In the genomic region with DNA sequence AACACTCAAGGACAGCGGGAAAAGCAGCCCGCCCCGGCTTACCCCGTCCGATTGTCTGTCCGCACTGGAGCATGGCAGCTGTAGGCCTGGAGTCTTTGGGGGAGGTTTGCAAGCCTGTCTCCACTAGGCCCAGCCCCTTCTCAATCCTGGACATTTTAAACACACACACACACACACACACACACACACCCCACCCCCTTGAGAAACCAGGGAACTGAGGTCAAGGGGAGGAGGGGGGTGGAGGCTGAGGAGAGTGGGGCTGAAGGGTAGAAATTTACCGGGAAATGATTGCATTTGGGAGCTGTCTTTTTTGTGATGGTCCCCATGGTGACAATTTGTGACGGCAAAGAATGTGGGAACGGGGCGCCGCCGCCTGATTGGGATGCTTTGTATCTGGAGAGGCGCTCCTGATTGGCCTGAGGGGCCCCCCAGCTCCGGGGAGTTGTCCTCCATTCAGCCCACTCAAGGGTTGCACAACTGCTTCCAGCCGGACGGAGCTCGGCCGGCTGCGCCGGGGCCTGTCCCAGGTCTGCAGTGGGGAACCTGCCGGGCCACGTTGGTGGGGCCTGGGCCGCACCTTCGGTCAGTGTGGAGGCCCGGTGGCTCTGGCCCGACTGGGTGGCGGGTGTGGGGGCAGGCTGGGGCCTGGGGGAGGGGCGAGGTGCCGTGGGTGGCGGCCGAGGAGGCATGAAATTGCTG, we compare ENCODE assay signal across 24 cellular contexts. TPM values are rescaled to one million over a fixed set of nuclear protein-coding genes. Genes with fewer than 3 reads are reported as not detected.
DNase-seq lines count a peak whose midpoint lies in the region; ATAC-seq and TF ChIP-seq lines count a peak whose summit lies in the region.
"Had no signal": no experiment of that assay in that cellular context is flagged by ENCODE, and none has a peak within 500 bp of the region (broad histone marks: within the 10 kb centered on the region; RNA-seq: fewer than 3 reads in every experiment).

Gene FAM181A (plus strand): TSS at position 472 of the 699 bp plus-strand sequence. CDS start 942 bp downstream, outside the sequence.

- H3K4ac ChIP-seq in IMR-90 (ENCODE audit: low read depth, low read length), result no peak within 1 kb of the TSS

- POLR2A ChIA-PET in IMR-90 (lab: Charles Lee; ENCODE audit: unreplicated experiment), result no interaction called here

- H3K18ac ChIP-seq in IMR-90 (ENCODE audit: low read depth, low read length), result no peak within 1 kb of the TSS

- H3K9ac ChIP-seq in IMR-90 (ENCODE audit: low read depth, low read length) (no peak within 1 kb of the TSS), mammary epithelial cell (ENCODE audit: insufficient read depth, low read length) (no peak within 1 kb of the TSS)

- H4K5ac ChIP-seq in IMR-90 (ENCODE audit: low read depth, low read length), result no peak within 1 kb of the TSS

- H3K4me2 ChIP-seq in IMR-90 (ENCODE audit: low read depth, low read length) (no peak within 1 kb of the TSS), mammary epithelial cell (ENCODE audit: insufficient read depth, low read depth, low read length) (peak within 1 kb of the TSS; percentile 26)

- H4K91ac ChIP-seq in IMR-90 (ENCODE audit: insufficient read depth, low read depth, low read length), result no peak within 1 kb of the TSS

- no peak for TF ChIP-seq EP300 in transverse colon (IDR thresholded peaks at IDR 0.05; ENCODE audit: low read depth)

- no peaks in the 10 kb centered on the region for H3K9me1 ChIP-seq in IMR-90 (ENCODE audit: insufficient read depth, low read length)

- CTCF ChIA-PET in IMR-90 (lab: Yijun Ruan, JAX), result no interaction called here
- CTCF ChIA-PET in mammary epithelial cell (lab: Charles Lee; ENCODE audit: low non-redundant PET), result no interaction called here

- no peak within 1 kb of the TSS for H4K8ac ChIP-seq in IMR-90 (ENCODE audit: low read depth in 2 of 2, low read length in 2 of 2)

- H3K14ac ChIP-seq in IMR-90 (replicated peaks; ENCODE audit: low read depth, low read length), result no peak within 1 kb of the TSS

- no peak within 1 kb of the TSS for H2AK9ac ChIP-seq in IMR-90 (replicated peaks; ENCODE audit: low read depth, low read length, poor library complexity)

- H3K27ac ChIP-seq in IMR-90 (ENCODE audit: insufficient read depth, low read length) (no peak within 1 kb of the TSS), mammary epithelial cell (ENCODE audit: insufficient read depth, low read depth, low read length) (no peak within 1 kb of the TSS), layer of hippocampus (ENCODE audit: low read depth, low read length) (peak within 1 kb of the TSS; percentile 67), transverse colon (no peak within 1 kb of the TSS)
- H3K27ac ChIP-seq: esophagus squamous epithelium, heart right ventricle had no signal

- no peaks in the 10 kb centered on the region for H3K36me3 ChIP-seq in IMR-90 (ENCODE audit: control insufficient read depth, insufficient read depth, low read length)
- no peaks in the 10 kb centered on the region for H3K36me3 ChIP-seq in mammary epithelial cell (ENCODE audit: insufficient read depth, low read length)
- H3K36me3 ChIP-seq in transverse colon, result no peaks in the 10 kb centered on the region
- H3K36me3 ChIP-seq: esophagus squamous epithelium had no signal

- no peaks in the 10 kb centered on the region for H3K79me1 ChIP-seq in IMR-90 (ENCODE audit: low read depth in 1 of 2, low read length in 2 of 2)

- H2BK5ac ChIP-seq in IMR-90 (ENCODE audit: low read depth, low read length, poor library complexity, severe bottlenecking), result no peak within 1 kb of the TSS

- H2BK15ac ChIP-seq in IMR-90 (ENCODE audit: low read depth, low read length), result no peak within 1 kb of the TSS

- H2BK20ac ChIP-seq in IMR-90 (ENCODE audit: low read depth, low read length), result no peak within 1 kb of the TSS

- H3K27me3 ChIP-seq in IMR-90 (ENCODE audit: control insufficient read depth, insufficient read depth, low read length) (peaks cover 20% of the 10 kb centered on the region), mammary epithelial cell (ENCODE audit: insufficient read depth, low read length) (no peaks in the 10 kb centered on the region), layer of hippocampus (ENCODE audit: control insufficient read depth, insufficient read depth, low read length) (no peaks in the 10 kb centered on the region), transverse colon (no peaks in the 10 kb centered on the region)
- H3K27me3 ChIP-seq: esophagus squamous epithelium, heart right ventricle had no signal

- no peak within 1 kb of the TSS for H3K56ac ChIP-seq in IMR-90 (ENCODE audit: extremely low read depth, insufficient read depth, low read length)

- intact Hi-C loops in IMR-90 (cut with micrococcal nuclease), result no loop called here
- intact Hi-C loops in mammary epithelial cell (cut with micrococcal nuclease), result no loop called here
- intact Hi-C loops in transverse colon (cut with DNase I; ENCODE audit: low total_unique reads), result no loop called here

- H2AFZ ChIP-seq in IMR-90 (replicated peaks; ENCODE audit: low read length, poor library complexity), result no peak within 1 kb of the TSS
- peak within 1 kb of the TSS; percentile 55 for H2AFZ ChIP-seq in mammary epithelial cell (ENCODE audit: low read depth, low read length)

- BruUV-seq in IMR-90 (replicated peaks; lab: Mats Ljungman, UMichigan) (no TSS peak), mammary epithelial cell (replicated peaks; lab: Mats Ljungman, UMichigan) (no TSS peak)

- no CpG with 5 or more reads among the region's 31 CpGs for WGBS in IMR-90 (ENCODE audit: extremely low coverage in 2 of 2, insufficient read length in 1 of 2), 2 experiments
- WGBS in mammary epithelial cell (ENCODE audit: low coverage, missing lambda C conversion rate), result 29% methylated on average over 9 of the region's 31 CpGs
- 75 to 76% methylated on average over 4 to 29 of the region's 31 CpGs for WGBS in transverse colon (ENCODE audit: low coverage in 1 of 2), 2 donors

- H3K4me3 ChIP-seq in IMR-90 (ENCODE audit: insufficient read depth, low read depth, low read length) (no peak within 1 kb of the TSS), mammary epithelial cell (replicated peaks in 1 of 3; ENCODE audit: insufficient read depth in 1 of 3, low read depth in 2 of 3, low read length in 3 of 3) (no peak within 1 kb of the TSS), transverse colon (no peak within 1 kb of the TSS)
- H3K4me3 ChIP-seq: esophagus squamous epithelium, GM12878, heart right ventricle had no signal

- H3K4me1 ChIP-seq in IMR-90 (ENCODE audit: control insufficient read depth, insufficient read depth, low read length) (no peaks in the 10 kb centered on the region), mammary epithelial cell (ENCODE audit: insufficient read depth, low read length) (no peaks in the 10 kb centered on the region), transverse colon (no peaks in the 10 kb centered on the region)
- H3K4me1 ChIP-seq: Caco-2, heart right ventricle had no signal

- no peak for DNase-seq in IMR-90
- DNase-seq in mammary epithelial cell, result no peak
- peak; percentile 3 for DNase-seq in pons (ENCODE audit: low spot score)
- no peak for DNase-seq in NCI-H2081 treated with DMSO at 0.1 percent for 48 hours (lab: John Stamatoyannopoulos, UW)
- no peak for DNase-seq in SHP77 (lab: John Stamatoyannopoulos, UW)
- DNase-seq in transverse colon, result no peak
- DNase-seq: activated CD8-positive, alpha-beta memory T cell treated with anti-CD3 and anti-CD28 coated beads, Interleukin-2, amount 10 ng/mL, durations not matched to agents 7 days and 5 days; activated effector memory CD4-positive, alpha-beta T cell treated with anti-CD3 and anti-CD28 coated beads, Interleukin-2, amount 50 U/mL, for 16 hours; amniotic stem cell; Caco-2; cortex of kidney; esophagus squamous epithelium; H9; heart right ventricle; Karpas-422; kidney glomerular epithelial cell; NCI-H1417 treated with DMSO at 0.1 percent for 48 hours; NCI-H226 had no signal

- TF ChIP-seq RAD21 in IMR-90 (IDR thresholded peaks at IDR 0.05; ENCODE audit: low read length), result no peak

- in situ Hi-C loops in IMR-90 (cut with MboI; ENCODE audit: low sequenced_read_pairs), result no loop called here
- in situ Hi-C loops in mammary epithelial cell (cut with MboI; ENCODE audit: low sequenced_read_pairs in 2 of 2), result no loop called here
- in situ Hi-C loops in transverse colon (cut with MboI; ENCODE audit: low pct_ligation_motif_present in 1 of 4, low pct_unique_long_range_greater_than_20kb in 1 of 4, low sequenced_read_pairs in 3 of 4), result no loop called here

- TF ChIP-seq CTCF in IMR-90 (conservative IDR thresholded peaks at IDR 0.05; ENCODE audit: low read depth, low read length) (no peak), mammary epithelial cell (conservative IDR thresholded peaks at IDR 0.05 in 1 of 2, IDR thresholded peaks at IDR 0.05 in 1 of 2; ENCODE audit: extremely low read depth in 1 of 2, insufficient read depth in 1 of 2, low read depth in 1 of 2, low read length in 2 of 2) (no peak), transverse colon (IDR thresholded peaks at IDR 0.05) (no peak)

- TF ChIP-seq POLR2A in IMR-90 (IDR thresholded peaks at IDR 0.05; ENCODE audit: low read depth, low read length) (no peak), transverse colon (IDR thresholded peaks at IDR 0.05) (no peak)

- no peak within 1 kb of the TSS for H2BK120ac ChIP-seq in IMR-90 (ENCODE audit: low read depth, low read length)

- H3K79me2 ChIP-seq in mammary epithelial cell (ENCODE audit: insufficient read depth, low read length), result no peaks in the 10 kb centered on the region

- ATAC-seq in IMR-90 (ENCODE audit: low read depth) (peak; percentile 14; the same call in 1 of the 2 replicates), HG03342 (IDR thresholded peaks at IDR 0.05; ENCODE audit: unreplicated experiment) (no peak)
- ATAC-seq: activated CD8-positive, alpha-beta memory T cell treated with anti-CD3 and anti-CD28 coated beads, Interleukin-2, amount 10 ng/mL, durations not matched to agents 7 days and 5 days; GM12878 had no signal

- H3K9me3 ChIP-seq in IMR-90 (ENCODE audit: control insufficient read depth, insufficient read depth, low read length) (no peaks in the 10 kb centered on the region), mammary epithelial cell (replicated peaks; ENCODE audit: insufficient read depth, low read length) (no peaks in the 10 kb centered on the region), transverse colon (no peaks in the 10 kb centered on the region)
- H3K9me3 ChIP-seq: Caco-2, esophagus squamous epithelium, heart right ventricle had no signal

- dilution Hi-C loops in IMR-90 (cut with HindIII; ENCODE audit: low sequenced_read_pairs, unreplicated experiment), result no loop called here
- dilution Hi-C loops in mammary epithelial cell (cut with HindIII; ENCODE audit: low sequenced_read_pairs), result no loop called here

- no peak within 1 kb of the TSS for H3K23ac ChIP-seq in IMR-90 (ENCODE audit: low read depth, low read length)

- H4K20me1 ChIP-seq in IMR-90 (ENCODE audit: insufficient read depth, low read length) (no peaks in the 10 kb centered on the region), mammary epithelial cell (ENCODE audit: insufficient read depth, low read length) (no peaks in the 10 kb centered on the region)

- no peak within 1 kb of the TSS for H2AK5ac ChIP-seq in IMR-90 (ENCODE audit: low read depth, low read length)

RNA-seq across cellular contexts. Expression of gene FAM181A, which starts in this region (rescaled TPM):
- total RNA-seq in IMR-90 (2012; rRNA removed), result not detected in 2 replicates
- not detected in 2 replicates for polyA plus RNA-seq in IMR-90 (2012; rRNA removed)
- not detected in 2 replicates for polyA plus RNA-seq in IMR-90 (2012; cell fraction: cytosol; rRNA removed)
- polyA plus RNA-seq in IMR-90 (2012; cell fraction: nucleus; rRNA removed; ENCODE audit: low replicate concordance), result not detected in 2 replicates
- under 1 TPM in 1 of 2 donors, not detected in 1; 0.17 TPM for total RNA-seq in mammary epithelial cell
- 0.18 TPM for polyA plus RNA-seq in mammary epithelial cell
- polyA minus RNA-seq in mammary epithelial cell, result not detected
- total RNA-seq in transverse colon, result not detected
- total RNA-seq: activated CD8-positive, alpha-beta memory T cell treated with anti-CD3 and anti-CD28 coated beads, Interleukin-2, amount 10 ng/mL, durations not matched to agents 7 days and 5 days; Caco-2; esophagus squamous epithelium; G401; GM12878; H9; heart right ventricle; myocyte; OCI-LY7 had no signal
- polyA plus RNA-seq: GM12878, heart right ventricle had no signal

Comparison
In these comparisons a context has a peak if more than half of its experiments do, and no peak if none do; other contexts are left out.
1. Peak in ATAC-seq in IMR-90; RNA of the gene not detected or under 1 TPM.